Comparison of ENCODE assay signal across 11 cellular contexts in the genomic region with DNA sequence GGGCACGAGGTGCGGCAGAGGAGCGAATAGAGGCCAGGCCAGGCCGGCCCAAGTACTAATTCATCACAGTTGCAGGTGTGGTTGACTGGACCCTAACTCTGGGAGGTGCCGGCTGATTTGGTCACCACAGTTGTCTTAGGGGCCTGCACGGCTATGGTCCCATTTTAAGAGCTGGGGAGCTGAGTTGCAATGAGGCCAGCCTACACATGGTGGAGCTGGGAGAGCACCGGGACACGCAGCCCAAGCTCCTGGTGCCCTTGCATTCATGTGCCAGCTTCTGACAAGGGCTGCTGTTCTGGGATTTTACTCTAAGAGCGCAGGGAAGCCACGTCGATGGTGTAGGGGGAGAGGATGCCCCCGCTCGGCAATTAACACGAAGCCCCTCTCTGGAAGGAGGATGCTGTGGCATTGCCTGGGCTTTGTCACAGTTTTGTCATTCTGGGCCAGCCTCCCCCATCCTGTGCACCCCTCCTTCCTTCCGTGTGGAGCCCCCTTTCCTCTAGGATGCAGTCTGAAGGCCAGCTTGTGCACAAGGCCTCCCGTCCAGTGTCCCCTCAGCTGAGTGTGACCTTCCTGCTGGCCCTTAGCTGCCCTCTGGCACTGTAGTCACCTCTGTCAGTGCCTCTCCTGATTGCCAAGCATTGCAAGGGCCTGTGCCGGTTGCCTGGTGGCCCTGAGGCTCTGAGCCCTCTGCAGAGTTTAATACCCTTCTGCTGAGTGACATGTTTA.
"Had no signal": no experiment of that assay in that cellular context is flagged by ENCODE, and none has a peak within 500 bp of the region (broad histone marks: within the 10 kb centered on the region; RNA-seq: fewer than 3 reads in every experiment).

No MANE protein-coding gene starts in this region.

- H3K4me1 ChIP-seq: adrenal gland, tibial artery had no signal

- H3K4me3 ChIP-seq: adrenal gland, mucosa of descending colon, tibial artery, vagina had no signal

- H3K27me3 ChIP-seq: adrenal gland, tibial artery, vagina had no signal

- DNase-seq: activated naive CD4-positive, alpha-beta T cell treated with anti-CD3 and anti-CD28 coated beads, Interleukin-2, amount 50 U/mL, for 16 hours; adrenal gland; effector memory CD4-positive, alpha-beta T cell; hippocampal formation; left colon; mammary epithelial cell; mucosa of descending colon; naive thymus-derived CD8-positive, alpha-beta T cell; T-helper 1 cell; tibial artery had no signal

- H3K9me3 ChIP-seq: adrenal gland, mucosa of descending colon, tibial artery, vagina had no signal

- H3K36me3 ChIP-seq: adrenal gland, tibial artery, vagina had no signal

- ATAC-seq: left colon; mucosa of descending colon; naive thymus-derived CD8-positive, alpha-beta T cell had no signal

- H3K27ac ChIP-seq: adrenal gland, tibial artery, vagina had no signal
